Comparison of ENCODE assay signal across 8 cellular contexts in the genomic region with DNA sequence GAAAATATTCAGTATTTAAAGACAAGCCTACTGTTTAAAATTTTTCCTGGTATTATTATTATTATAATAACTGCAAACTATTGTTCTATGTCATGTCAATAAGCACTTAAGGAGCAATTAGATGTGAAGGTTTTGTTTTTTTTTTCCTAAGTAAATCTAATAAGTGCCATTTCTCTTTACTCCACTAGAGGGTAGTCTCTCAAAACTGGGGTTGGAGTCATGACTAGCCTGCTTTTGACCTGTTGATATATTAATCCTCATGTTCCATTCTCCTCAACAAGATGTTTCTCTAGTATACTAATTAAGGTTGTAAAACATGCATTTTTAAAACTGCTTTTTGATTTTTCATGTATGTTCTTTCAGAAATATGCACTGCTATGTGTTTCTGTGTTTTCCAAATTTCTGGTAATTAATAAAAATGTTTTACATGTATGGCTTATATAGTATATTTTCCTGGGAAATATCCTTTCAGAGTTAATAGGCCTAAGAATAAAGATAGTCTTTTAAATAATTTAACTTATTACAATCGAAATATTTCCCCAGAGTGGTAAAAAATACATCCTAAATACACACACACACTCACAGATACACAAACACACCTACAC. TPM values are rescaled to one million over a fixed set of nuclear protein-coding genes. Genes with fewer than 3 reads are reported as not detected.
DNase-seq lines count a peak whose midpoint lies in the region; ATAC-seq and TF ChIP-seq lines count a peak whose summit lies in the region.

No MANE protein-coding gene starts in this region.

- H3K4me1 ChIP-seq in right cardiac atrium (ENCODE audit: control insufficient read depth, insufficient read depth, low read length) = peaks cover 3% of the 10 kb centered on the region
- peaks cover 13 to 14% of the 10 kb centered on the region in 2 donors for H3K4me1 ChIP-seq in thyroid gland

- POLR2A ChIA-PET in activated naive CD8-positive, alpha-beta T cell treated with anti-CD3 and anti-CD28 coated beads, Interleukin-2, amount 10 ng/mL, durations not matched to agents 7 days and 5 days (lab: Charles Lee) = interaction anchor here (0.9 to 10.0 kb wide), 7 partner anchors 7 to 77 kb away, joined by 3 to 150 read pairs (median 10); no protein-coding TSS in a partner anchor

- peaks cover 6% of the 10 kb centered on the region for H3K36me3 Mint-ChIP-seq in activated T-cell treated with anti-CD3 and anti-CD28 coated beads, Interleukin-2, amount 50 U/mL, for 4 hours (ENCODE audit: insufficient read depth)
- peaks cover 39% of the 10 kb centered on the region for H3K36me3 Mint-ChIP-seq in activated naive CD8-positive, alpha-beta T cell treated with anti-CD3 and anti-CD28 coated beads, Interleukin-2, amount 10 ng/mL, durations not matched to agents 7 days and 5 days

- no peaks in the 10 kb centered on the region for H3K9me3 ChIP-seq in right cardiac atrium (ENCODE audit: control insufficient read depth, low read length)
- H3K9me3 ChIP-seq in thyroid gland = no peaks in the 10 kb centered on the region

- no peaks in the 10 kb centered on the region for H3K27me3 Mint-ChIP-seq in activated T-cell treated with anti-CD3 and anti-CD28 coated beads, Interleukin-2, amount 50 U/mL, for 4 hours (ENCODE audit: low read depth)
- H3K27me3 Mint-ChIP-seq in activated naive CD8-positive, alpha-beta T cell treated with anti-CD3 and anti-CD28 coated beads, Interleukin-2, amount 10 ng/mL, durations not matched to agents 7 days and 5 days = no peaks in the 10 kb centered on the region

- H3K27ac ChIP-seq in right cardiac atrium (ENCODE audit: low read length) (no peak overlapping the region), thyroid gland (no peak overlapping the region)

- H3K4me3 ChIP-seq in right cardiac atrium (ENCODE audit: low read length) (no peak overlapping the region), thyroid gland (replicated peaks in 1 of 3) (no peak overlapping the region)

- H3K27me3 ChIP-seq in right cardiac atrium (ENCODE audit: control insufficient read depth, insufficient read depth) (no peaks in the 10 kb centered on the region), thyroid gland (no peaks in the 10 kb centered on the region)

- no peak for DNase-seq in activated T-cell treated with anti-CD3 and anti-CD28 coated beads, Interleukin-2, amount 50 U/mL, for 4 hours
- DNase-seq in activated T-cell treated with anti-CD3 and anti-CD28 coated beads for 4 hours (no peak), NCI-H2171 treated with DMSO at 0.1 percent for 48 hours (lab: John Stamatoyannopoulos, UW) (peak; percentile 85), right cardiac atrium (no peak), thyroid gland (no peak)
- no peak for DNase-seq in activated naive CD8-positive, alpha-beta T cell treated with anti-CD3 and anti-CD28 coated beads, Interleukin-2, amount 10 ng/mL, durations not matched to agents 7 days and 5 days

- no peak for TF ChIP-seq POLR2A in thyroid gland (IDR thresholded peaks at IDR 0.05)

- H3K4me1 Mint-ChIP-seq in activated T-cell treated with anti-CD3 and anti-CD28 coated beads, Interleukin-2, amount 50 U/mL, for 4 hours (ENCODE audit: low read depth) = peaks cover 75% of the 10 kb centered on the region
- peaks cover 43% of the 10 kb centered on the region for H3K4me1 Mint-ChIP-seq in activated naive CD8-positive, alpha-beta T cell treated with anti-CD3 and anti-CD28 coated beads, Interleukin-2, amount 10 ng/mL, durations not matched to agents 7 days and 5 days

- H3K9me3 Mint-ChIP-seq in activated T-cell treated with anti-CD3 and anti-CD28 coated beads, Interleukin-2, amount 50 U/mL, for 4 hours = no peaks in the 10 kb centered on the region
- H3K9me3 Mint-ChIP-seq in activated naive CD8-positive, alpha-beta T cell treated with anti-CD3 and anti-CD28 coated beads, Interleukin-2, amount 10 ng/mL, durations not matched to agents 7 days and 5 days = no peaks in the 10 kb centered on the region

- whole genome bisulfite sequencing in right cardiac atrium = 28% methylated on average over 1 of the region's 1 CpG
- 33 to 48% methylated on average over 1 of the region's 1 CpG for WGBS in thyroid gland, 2 donors

- H3K4me3 Mint-ChIP-seq in activated T-cell treated with anti-CD3 and anti-CD28 coated beads, Interleukin-2, amount 50 U/mL, for 4 hours = peak overlapping the region; percentile 51
- H3K4me3 Mint-ChIP-seq in activated naive CD8-positive, alpha-beta T cell treated with anti-CD3 and anti-CD28 coated beads, Interleukin-2, amount 10 ng/mL, durations not matched to agents 7 days and 5 days = peak overlapping the region; percentile 99

- intact Hi-C loops in right cardiac atrium (cut with DNase I) = loop anchor here in 3 of 4 donors (10.0 kb wide), 2 partner anchors 395 to 495 kb away; no protein-coding TSS in a partner anchor
- intact Hi-C loops in thyroid gland (cut with DNase I) = loop anchor here (5.0 kb wide), 1 partner anchor 397 kb away; no protein-coding TSS in a partner anchor

- no peak for ATAC-seq in activated T-cell treated with anti-CD3 and anti-CD28 coated beads, Interleukin-2, amount 50 U/mL, for 4 hours
- ATAC-seq in HG02798 (IDR thresholded peaks at IDR 0.05; ENCODE audit: poor library complexity, unreplicated experiment) (peak; percentile 55), right cardiac atrium (peak; percentile 62 to 64), HG03097 (IDR thresholded peaks at IDR 0.05; ENCODE audit: low FRiP score, unreplicated experiment) (no peak)
- ATAC-seq in activated naive CD8-positive, alpha-beta T cell treated with anti-CD3 and anti-CD28 coated beads, Interleukin-2, amount 10 ng/mL, durations not matched to agents 7 days and 5 days (ENCODE audit: low read depth) = no peak

- H3K36me3 ChIP-seq in thyroid gland = no peaks in the 10 kb centered on the region

- H3K27ac Mint-ChIP-seq in activated naive CD8-positive, alpha-beta T cell treated with anti-CD3 and anti-CD28 coated beads, Interleukin-2, amount 10 ng/mL, durations not matched to agents 7 days and 5 days = no peak overlapping the region

- peak; percentile 57 to 81 (median 59) for TF ChIP-seq CTCF in thyroid gland (IDR thresholded peaks at IDR 0.05)

RNA-seq across cellular contexts. Expression of a gene that starts 1.0 kb away (rescaled TPM):
- total RNA-seq in activated T-cell treated with anti-CD3 and anti-CD28 coated beads, Interleukin-2, amount 50 U/mL, for 4 hours = 10 to 100 TPM; 35.7 to 54.0 (median 39.2) TPM
- total RNA-seq in activated naive CD8-positive, alpha-beta T cell treated with anti-CD3 and anti-CD28 coated beads, Interleukin-2, amount 10 ng/mL, durations not matched to agents 7 days and 5 days = 100 to 1,000 TPM; 187 to 193 TPM
- total RNA-seq in right cardiac atrium (10 to 100 TPM; 15.3 to 44.8 (median 27.5) TPM), thyroid gland (10 to 100 TPM in 2 of 4 donors, 1 to 10 TPM in 2; 5.9 to 15.9 (median 9.7) TPM)
- polyA plus RNA-seq in right cardiac atrium = 25.1 TPM

Comparison
In these comparisons a context has a peak if more than half of its experiments do, and no peak if none do; other contexts are left out.
1. ATAC-seq: peak in HG02798 (single experiment) and right cardiac atrium (2 of 2); none in activated T-cell treated with anti-CD3 and anti-CD28 coated beads, Interleukin-2, amount 50 U/mL, for 4 hours (0 of 2), activated naive CD8-positive, alpha-beta T cell treated with anti-CD3 and anti-CD28 coated beads, Interleukin-2, amount 10 ng/mL, durations not matched to agents 7 days and 5 days (single experiment) and HG03097 (single experiment).